ENCODE assay signal across 8 cellular contexts in the genomic region with DNA sequence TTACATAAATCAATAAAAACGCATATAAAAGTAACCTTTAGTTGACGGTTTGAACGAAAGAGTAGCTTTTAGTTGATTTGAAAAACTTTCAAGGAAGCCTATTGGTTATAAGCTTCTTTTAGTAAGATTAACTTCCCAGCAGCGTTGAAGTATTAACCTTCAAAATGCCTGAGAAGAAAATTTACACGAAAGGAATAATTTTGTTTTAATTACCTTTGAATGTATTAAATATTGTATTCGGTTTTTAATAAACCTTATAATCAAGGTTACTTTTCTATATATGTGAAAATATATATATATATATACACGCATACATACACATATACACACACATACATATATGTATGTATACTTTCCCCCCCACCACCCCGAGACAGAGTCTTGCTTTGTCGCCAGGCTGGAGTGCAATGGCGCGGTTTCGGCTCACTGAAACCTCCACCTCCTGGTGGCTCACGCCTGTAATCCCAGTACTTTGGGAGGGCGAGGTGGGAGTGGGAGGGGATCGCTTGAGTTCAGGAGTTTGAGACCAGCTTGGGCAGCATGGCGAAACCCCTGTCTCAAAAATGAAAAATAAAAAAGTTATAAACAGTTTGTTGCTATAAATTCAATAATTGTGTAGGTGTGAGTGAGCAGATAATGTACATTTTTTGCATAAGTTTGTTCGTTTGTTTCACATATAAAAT. TPM values are rescaled to one million over a fixed set of nuclear protein-coding genes. Genes with fewer than 3 reads are reported as not detected.
DNase-seq lines count a peak whose midpoint lies in the region; ATAC-seq and TF ChIP-seq lines count a peak whose summit lies in the region.

No MANE protein-coding gene starts in this region.

- no peaks in the 10 kb centered on the region for H4K20me1 ChIP-seq in KMS-11 (ENCODE audit: insufficient read depth)

- no peaks in the 10 kb centered on the region for H3K27me3 ChIP-seq in KMS-11 (ENCODE audit: insufficient read depth, low read depth)
- no peaks in the 10 kb centered on the region for H3K27me3 ChIP-seq in Panc1 (ENCODE audit: control insufficient read depth, insufficient read depth, low read length)
- H3K27me3 ChIP-seq in foreskin keratinocyte, result no peaks in the 10 kb centered on the region
- H3K27me3 ChIP-seq in neutrophil, result no peaks in the 10 kb centered on the region
- no peaks in the 10 kb centered on the region for H3K27me3 ChIP-seq in thymus (ENCODE audit: control insufficient read depth, insufficient read depth)

- TF ChIP-seq CTCF in KMS-11 (conservative IDR thresholded peaks at IDR 0.05; ENCODE audit: low read depth, low read length), result peak; percentile 74
- no peak for TF ChIP-seq CTCF in Panc1 (IDR thresholded peaks at IDR 0.05)
- TF ChIP-seq CTCF in foreskin keratinocyte (conservative IDR thresholded peaks at IDR 0.05), result peak; percentile 63
- TF ChIP-seq CTCF in neutrophil (IDR thresholded peaks at IDR 0.05), result no peak

- no TSS peak for BruUV-seq in Panc1 (replicated peaks; lab: Mats Ljungman, UMichigan)

- peak; percentile 84 for DNase-seq in CD1c-positive myeloid dendritic cell (ENCODE audit: extremely low spot score)
- DNase-seq in Panc1 (ENCODE audit: low read depth, low spot score), result peak; percentile 82
- peak; percentile 26 for DNase-seq in activated T-helper 1 cell treated with Interleukin-2 at 50 U/mL for 16 hours (ENCODE audit: low read depth)
- DNase-seq in foreskin keratinocyte, result peak; percentile 38 to 60

- peak overlapping the region; percentile 94 for H3K27ac ChIP-seq in KMS-11
- H3K27ac ChIP-seq in Panc1 (ENCODE audit: low read length), result peak overlapping the region; percentile 93
- H3K27ac ChIP-seq in foreskin keratinocyte, result peak overlapping the region; percentile 93
- H3K27ac ChIP-seq in neutrophil, result peak overlapping the region; percentile 21
- peak overlapping the region; percentile 64 for H3K27ac ChIP-seq in thymus (ENCODE audit: low read depth)

- peak overlapping the region; percentile 79 for H3K4me2 ChIP-seq in KMS-11

- peaks cover 14% of the 10 kb centered on the region; the same call in 1 of the 2 replicates for H3K79me2 ChIP-seq in KMS-11 (ENCODE audit: insufficient read depth, low read depth)

- peak overlapping the region; percentile 72; the same call in 1 of the 2 replicates for H2AFZ ChIP-seq in KMS-11 (ENCODE audit: low read depth)

- POLR2A ChIA-PET in Panc1 (lab: Charles Lee), result interaction anchor here (0.5 to 1.4 kb wide), 6 partner anchors 18 to 536 kb away, joined by 3 to 8 read pairs (median 3); a partner anchor contains a TSS

- WGBS in thymus, result 12% methylated on average over 17 of the region's 17 CpGs

- peaks cover 16% of the 10 kb centered on the region for H3K4me1 ChIP-seq in KMS-11 (ENCODE audit: low read depth, poor library complexity, severe bottlenecking)
- H3K4me1 ChIP-seq in Panc1 (ENCODE audit: control insufficient read depth, insufficient read depth, low read length), result peaks cover 8% of the 10 kb centered on the region
- peaks cover 11% of the 10 kb centered on the region for H3K4me1 ChIP-seq in foreskin keratinocyte
- peaks cover 14 to 22% of the 10 kb centered on the region in 2 experiments for H3K4me1 ChIP-seq in neutrophil (ENCODE audit: control insufficient read depth in 1 of 2, insufficient read depth in 1 of 2, low read depth in 1 of 2, low read length in 1 of 2)
- no peaks in the 10 kb centered on the region for H3K4me1 ChIP-seq in thymus (ENCODE audit: control insufficient read depth, insufficient read depth, low read length)

- in situ Hi-C loops in Panc1 (cut with HindIII; ENCODE audit: low pct_unique_long_range_greater_than_20kb, low sequenced_read_pairs), result loop anchor here (10.0 kb wide), 1 partner anchor 237 kb away; no protein-coding TSS in a partner anchor

- peak overlapping the region; percentile 97; the same call in 1 of the 2 replicates for H3K9ac ChIP-seq in KMS-11

- H3K4me3 ChIP-seq in KMS-11 (IDR thresholded peaks at IDR 0.05; ENCODE audit: insufficient read depth, low read depth, low read length) (peak overlapping the region; percentile 26), Panc1 (ENCODE audit: low read depth in 2 of 2, low read length in 2 of 2) (peak overlapping the region; percentile 74 to 77), neutrophil (ENCODE audit: low read depth in 1 of 2, low read length in 1 of 2) (peak overlapping the region; percentile 63 to 65), thymus (ENCODE audit: low read length) (peak overlapping the region; percentile 63)

- H3K36me3 ChIP-seq in KMS-11 (ENCODE audit: insufficient read depth) (no peaks in the 10 kb centered on the region), Panc1 (ENCODE audit: control insufficient read depth, insufficient read depth, low read length) (no peaks in the 10 kb centered on the region), neutrophil (no peaks in the 10 kb centered on the region), thymus (ENCODE audit: control insufficient read depth, insufficient read depth) (no peaks in the 10 kb centered on the region)

- CTCF ChIA-PET in Panc1 (lab: Charles Lee), result interaction anchor here (0.5 to 1.0 kb wide), 5 partner anchors 10 to 364 kb away, joined by 3 to 16 read pairs (median 4); no protein-coding TSS in a partner anchor

- intact Hi-C loops in Panc1 (cut with micrococcal nuclease; ENCODE audit: unreplicated experiment), result loop anchor here (2.0 kb wide), 1 partner anchor 57 kb away; a partner anchor contains a TSS

- ATAC-seq in GM21447 (IDR thresholded peaks at IDR 0.05; ENCODE audit: unreplicated experiment), result peak; percentile 49
- ATAC-seq in Panc1, result peak; percentile 89
- ATAC-seq in foreskin keratinocyte, result peak; percentile 84

- no peaks in the 10 kb centered on the region for H3K9me3 ChIP-seq in Panc1 (ENCODE audit: control insufficient read depth, insufficient read depth, low read depth, low read length)
- no peaks in the 10 kb centered on the region for H3K9me3 ChIP-seq in neutrophil
- no peaks in the 10 kb centered on the region for H3K9me3 ChIP-seq in thymus (ENCODE audit: control insufficient read depth)

RNA-seq across cellular contexts. Expression of a gene that starts 57.6 kb away (rescaled TPM):
- total RNA-seq in Panc1 (2021; ENCODE audit: unreplicated experiment) (38.3 TPM), foreskin keratinocyte (17.6 and 20.8 TPM in 2 replicates)
- polyA plus RNA-seq in Panc1 (2012; ENCODE audit: insufficient read length), result 14.6 TPM
- polyA plus RNA-seq in foreskin keratinocyte (10.4 and 12.6 TPM in 2 replicates), thymus (23.4 TPM)

Comparison
In these comparisons a context has a peak if more than half of its experiments do, and no peak if none do; other contexts are left out.
1. Peak in every context shown above with its lines: DNase-seq, ATAC-seq, H3K4me3 ChIP-seq and H3K27ac ChIP-seq.
2. DNase-seq: peak in every context shown above with its lines; median percentile 84 in CD1c-positive myeloid dendritic cell; 82 in Panc1; 49 in foreskin keratinocyte; 26 in activated T-helper 1 cell treated with Interleukin-2 at 50 U/mL for 16 hours.
3. H3K27ac ChIP-seq: peak in every context shown above with its lines; median percentile 94 in KMS-11; 93 in Panc1; 93 in foreskin keratinocyte; 64 in thymus; 21 in neutrophil.
4. CTCF ChIP-seq: peak in KMS-11 (single experiment) and foreskin keratinocyte (single experiment); none in Panc1 (single experiment) and neutrophil (single experiment).